1 cellular context compared by ENCODE assay signal in the genomic region with DNA sequence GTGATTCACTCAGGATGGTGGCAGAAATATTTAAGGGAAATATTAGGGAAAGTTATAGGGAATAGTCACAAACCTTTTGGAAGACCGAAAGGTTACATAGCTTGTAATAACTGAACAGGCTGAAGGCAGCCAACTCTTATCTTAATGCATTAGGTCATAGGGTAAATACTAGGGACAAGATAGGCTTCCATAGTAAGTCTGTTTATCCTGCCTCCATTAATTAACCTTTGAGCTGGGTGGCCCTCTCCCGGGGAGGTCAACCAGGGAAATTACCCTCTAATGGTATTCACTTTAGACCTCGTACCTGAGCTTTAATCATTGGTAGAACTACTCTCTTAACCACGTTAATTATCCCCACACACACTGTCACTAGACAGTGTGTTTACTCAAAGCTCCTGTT.
TF ChIP-seq lines count a peak whose summit lies in the region.

No MANE protein-coding gene starts in this region.

TF ChIP-seq in HepG2, 621 proteins besides CTCF, POLR2A, EP300 and RAD21 (continued from another document and continues in another):
- TF ChIP-seq, protein P1, sequence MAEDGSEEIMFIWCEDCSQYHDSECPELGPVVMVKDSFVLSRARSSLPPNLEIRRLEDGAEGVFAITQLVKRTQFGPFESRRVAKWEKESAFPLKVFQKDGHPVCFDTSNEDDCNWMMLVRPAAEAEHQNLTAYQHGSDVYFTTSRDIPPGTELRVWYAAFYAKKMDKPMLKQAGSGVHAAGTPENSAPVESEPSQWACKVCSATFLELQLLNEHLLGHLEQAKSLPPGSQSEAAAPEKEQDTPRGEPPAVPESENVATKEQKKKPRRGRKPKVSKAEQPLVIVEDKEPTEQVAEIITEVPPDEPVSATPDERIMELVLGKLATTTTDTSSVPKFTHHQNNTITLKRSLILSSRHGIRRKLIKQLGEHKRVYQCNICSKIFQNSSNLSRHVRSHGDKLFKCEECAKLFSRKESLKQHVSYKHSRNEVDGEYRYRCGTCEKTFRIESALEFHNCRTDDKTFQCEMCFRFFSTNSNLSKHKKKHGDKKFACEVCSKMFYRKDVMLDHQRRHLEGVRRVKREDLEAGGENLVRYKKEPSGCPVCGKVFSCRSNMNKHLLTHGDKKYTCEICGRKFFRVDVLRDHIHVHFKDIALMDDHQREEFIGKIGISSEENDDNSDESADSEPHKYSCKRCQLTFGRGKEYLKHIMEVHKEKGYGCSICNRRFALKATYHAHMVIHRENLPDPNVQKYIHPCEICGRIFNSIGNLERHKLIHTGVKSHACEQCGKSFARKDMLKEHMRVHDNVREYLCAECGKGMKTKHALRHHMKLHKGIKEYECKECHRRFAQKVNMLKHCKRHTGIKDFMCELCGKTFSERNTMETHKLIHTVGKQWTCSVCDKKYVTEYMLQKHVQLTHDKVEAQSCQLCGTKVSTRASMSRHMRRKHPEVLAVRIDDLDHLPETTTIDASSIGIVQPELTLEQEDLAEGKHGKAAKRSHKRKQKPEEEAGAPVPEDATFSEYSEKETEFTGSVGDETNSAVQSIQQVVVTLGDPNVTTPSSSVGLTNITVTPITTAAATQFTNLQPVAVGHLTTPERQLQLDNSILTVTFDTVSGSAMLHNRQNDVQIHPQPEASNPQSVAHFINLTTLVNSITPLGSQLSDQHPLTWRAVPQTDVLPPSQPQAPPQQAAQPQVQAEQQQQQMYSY (CRISPR knock-in tag; IDR thresholded peaks at IDR 0.05) = no peak
- TF ChIP-seq ZNF441 (CRISPR knock-in tag; IDR thresholded peaks at IDR 0.05; ENCODE audit: borderline replicate concordance) (no peak), NFIC (IDR thresholded peaks at IDR 0.05; ENCODE audit: low read length) (no peak), PTBP1 (IDR thresholded peaks at IDR 0.05; ENCODE audit: low read depth, low read length, poor library complexity, severe bottlenecking) (no peak), SIX4 (CRISPR knock-in tag; IDR thresholded peaks at IDR 0.05) (no peak), HNF4A (CRISPR knock-in tag; IDR thresholded peaks at IDR 0.05) (peak; percentile 55), MIXL1 (CRISPR knock-in tag; IDR thresholded peaks at IDR 0.05) (peak; percentile 100), ARID2 (CRISPR knock-in tag; IDR thresholded peaks at IDR 0.05; ENCODE audit: borderline replicate concordance) (no peak), MAZ (IDR thresholded peaks at IDR 0.05; ENCODE audit: borderline replicate concordance, low read depth, low read length) (no peak), MAZ (CRISPR knock-in tag; IDR thresholded peaks at IDR 0.05; ENCODE audit: low read depth) (no peak), MZF1 (CRISPR knock-in tag; IDR thresholded peaks at IDR 0.05; ENCODE audit: borderline replicate concordance) (no peak), ZNF605 (CRISPR knock-in tag; IDR thresholded peaks at IDR 0.05) (no peak), ATF7 (IDR thresholded peaks at IDR 0.05) (peak; percentile 16; the same call in 1 of the 2 replicates), ATF7 (CRISPR knock-in tag; IDR thresholded peaks at IDR 0.05) (no peak), ZC3H4 (CRISPR knock-in tag; IDR thresholded peaks at IDR 0.05; ENCODE audit: borderline replicate concordance) (no peak), ZNF17 (CRISPR knock-in tag; IDR thresholded peaks at IDR 0.05) (no peak), SIN3A (IDR thresholded peaks at IDR 0.05; ENCODE audit: borderline replicate concordance, low read depth, low read length) (no peak), PHF5A (CRISPR knock-in tag; IDR thresholded peaks at IDR 0.05; ENCODE audit: low read depth, unreplicated experiment) (no peak), MBD4 (IDR thresholded peaks at IDR 0.05; ENCODE audit: borderline replicate concordance, low read length) (no peak), ZSCAN31 (CRISPR knock-in tag; IDR thresholded peaks at IDR 0.05; ENCODE audit: low read depth) (no peak), HNRNPL (IDR thresholded peaks at IDR 0.05; ENCODE audit: low read depth, low read length) (no peak), HOXA5 (CRISPR knock-in tag; IDR thresholded peaks at IDR 0.05) (no peak), REL (CRISPR knock-in tag; conservative IDR thresholded peaks at IDR 0.05) (no peak), ZNF569 (CRISPR knock-in tag; IDR thresholded peaks at IDR 0.05; ENCODE audit: borderline replicate concordance) (no peak), MIER3 (CRISPR knock-in tag; IDR thresholded peaks at IDR 0.05; ENCODE audit: borderline replicate concordance) (no peak), ZEB1 (IDR thresholded peaks at IDR 0.05; ENCODE audit: insufficient replicate concordance, low read depth) (no peak), NR2F1 (CRISPR knock-in tag; IDR thresholded peaks at IDR 0.05) (0 out of 4 replicates have a peak, but pooled peaks of 1 of the 2 experiments have one; percentile 44)
- TF ChIP-seq, protein P2, sequence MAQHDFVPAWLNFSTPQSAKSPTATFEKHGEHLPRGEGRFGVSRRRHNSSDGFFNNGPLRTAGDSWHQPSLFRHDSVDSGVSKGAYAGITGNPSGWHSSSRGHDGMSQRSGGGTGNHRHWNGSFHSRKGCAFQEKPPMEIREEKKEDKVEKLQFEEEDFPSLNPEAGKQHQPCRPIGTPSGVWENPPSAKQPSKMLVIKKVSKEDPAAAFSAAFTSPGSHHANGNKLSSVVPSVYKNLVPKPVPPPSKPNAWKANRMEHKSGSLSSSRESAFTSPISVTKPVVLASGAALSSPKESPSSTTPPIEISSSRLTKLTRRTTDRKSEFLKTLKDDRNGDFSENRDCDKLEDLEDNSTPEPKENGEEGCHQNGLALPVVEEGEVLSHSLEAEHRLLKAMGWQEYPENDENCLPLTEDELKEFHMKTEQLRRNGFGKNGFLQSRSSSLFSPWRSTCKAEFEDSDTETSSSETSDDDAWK (CRISPR knock-in tag; IDR thresholded peaks at IDR 0.05) = no peak
- TF ChIP-seq, protein P3, sequence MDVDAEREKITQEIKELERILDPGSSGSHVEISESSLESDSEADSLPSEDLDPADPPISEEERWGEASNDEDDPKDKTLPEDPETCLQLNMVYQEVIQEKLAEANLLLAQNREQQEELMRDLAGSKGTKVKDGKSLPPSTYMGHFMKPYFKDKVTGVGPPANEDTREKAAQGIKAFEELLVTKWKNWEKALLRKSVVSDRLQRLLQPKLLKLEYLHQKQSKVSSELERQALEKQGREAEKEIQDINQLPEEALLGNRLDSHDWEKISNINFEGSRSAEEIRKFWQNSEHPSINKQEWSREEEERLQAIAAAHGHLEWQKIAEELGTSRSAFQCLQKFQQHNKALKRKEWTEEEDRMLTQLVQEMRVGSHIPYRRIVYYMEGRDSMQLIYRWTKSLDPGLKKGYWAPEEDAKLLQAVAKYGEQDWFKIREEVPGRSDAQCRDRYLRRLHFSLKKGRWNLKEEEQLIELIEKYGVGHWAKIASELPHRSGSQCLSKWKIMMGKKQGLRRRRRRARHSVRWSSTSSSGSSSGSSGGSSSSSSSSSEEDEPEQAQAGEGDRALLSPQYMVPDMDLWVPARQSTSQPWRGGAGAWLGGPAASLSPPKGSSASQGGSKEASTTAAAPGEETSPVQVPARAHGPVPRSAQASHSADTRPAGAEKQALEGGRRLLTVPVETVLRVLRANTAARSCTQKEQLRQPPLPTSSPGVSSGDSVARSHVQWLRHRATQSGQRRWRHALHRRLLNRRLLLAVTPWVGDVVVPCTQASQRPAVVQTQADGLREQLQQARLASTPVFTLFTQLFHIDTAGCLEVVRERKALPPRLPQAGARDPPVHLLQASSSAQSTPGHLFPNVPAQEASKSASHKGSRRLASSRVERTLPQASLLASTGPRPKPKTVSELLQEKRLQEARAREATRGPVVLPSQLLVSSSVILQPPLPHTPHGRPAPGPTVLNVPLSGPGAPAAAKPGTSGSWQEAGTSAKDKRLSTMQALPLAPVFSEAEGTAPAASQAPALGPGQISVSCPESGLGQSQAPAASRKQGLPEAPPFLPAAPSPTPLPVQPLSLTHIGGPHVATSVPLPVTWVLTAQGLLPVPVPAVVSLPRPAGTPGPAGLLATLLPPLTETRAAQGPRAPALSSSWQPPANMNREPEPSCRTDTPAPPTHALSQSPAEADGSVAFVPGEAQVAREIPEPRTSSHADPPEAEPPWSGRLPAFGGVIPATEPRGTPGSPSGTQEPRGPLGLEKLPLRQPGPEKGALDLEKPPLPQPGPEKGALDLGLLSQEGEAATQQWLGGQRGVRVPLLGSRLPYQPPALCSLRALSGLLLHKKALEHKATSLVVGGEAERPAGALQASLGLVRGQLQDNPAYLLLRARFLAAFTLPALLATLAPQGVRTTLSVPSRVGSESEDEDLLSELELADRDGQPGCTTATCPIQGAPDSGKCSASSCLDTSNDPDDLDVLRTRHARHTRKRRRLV (CRISPR knock-in tag; IDR thresholded peaks at IDR 0.05) = no peak
- TF ChIP-seq, protein P4, sequence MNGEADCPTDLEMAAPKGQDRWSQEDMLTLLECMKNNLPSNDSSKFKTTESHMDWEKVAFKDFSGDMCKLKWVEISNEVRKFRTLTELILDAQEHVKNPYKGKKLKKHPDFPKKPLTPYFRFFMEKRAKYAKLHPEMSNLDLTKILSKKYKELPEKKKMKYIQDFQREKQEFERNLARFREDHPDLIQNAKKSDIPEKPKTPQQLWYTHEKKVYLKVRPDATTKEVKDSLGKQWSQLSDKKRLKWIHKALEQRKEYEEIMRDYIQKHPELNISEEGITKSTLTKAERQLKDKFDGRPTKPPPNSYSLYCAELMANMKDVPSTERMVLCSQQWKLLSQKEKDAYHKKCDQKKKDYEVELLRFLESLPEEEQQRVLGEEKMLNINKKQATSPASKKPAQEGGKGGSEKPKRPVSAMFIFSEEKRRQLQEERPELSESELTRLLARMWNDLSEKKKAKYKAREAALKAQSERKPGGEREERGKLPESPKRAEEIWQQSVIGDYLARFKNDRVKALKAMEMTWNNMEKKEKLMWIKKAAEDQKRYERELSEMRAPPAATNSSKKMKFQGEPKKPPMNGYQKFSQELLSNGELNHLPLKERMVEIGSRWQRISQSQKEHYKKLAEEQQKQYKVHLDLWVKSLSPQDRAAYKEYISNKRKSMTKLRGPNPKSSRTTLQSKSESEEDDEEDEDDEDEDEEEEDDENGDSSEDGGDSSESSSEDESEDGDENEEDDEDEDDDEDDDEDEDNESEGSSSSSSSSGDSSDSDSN (CRISPR knock-in tag; IDR thresholded peaks at IDR 0.05) = no peak
- TF ChIP-seq, protein P5, sequence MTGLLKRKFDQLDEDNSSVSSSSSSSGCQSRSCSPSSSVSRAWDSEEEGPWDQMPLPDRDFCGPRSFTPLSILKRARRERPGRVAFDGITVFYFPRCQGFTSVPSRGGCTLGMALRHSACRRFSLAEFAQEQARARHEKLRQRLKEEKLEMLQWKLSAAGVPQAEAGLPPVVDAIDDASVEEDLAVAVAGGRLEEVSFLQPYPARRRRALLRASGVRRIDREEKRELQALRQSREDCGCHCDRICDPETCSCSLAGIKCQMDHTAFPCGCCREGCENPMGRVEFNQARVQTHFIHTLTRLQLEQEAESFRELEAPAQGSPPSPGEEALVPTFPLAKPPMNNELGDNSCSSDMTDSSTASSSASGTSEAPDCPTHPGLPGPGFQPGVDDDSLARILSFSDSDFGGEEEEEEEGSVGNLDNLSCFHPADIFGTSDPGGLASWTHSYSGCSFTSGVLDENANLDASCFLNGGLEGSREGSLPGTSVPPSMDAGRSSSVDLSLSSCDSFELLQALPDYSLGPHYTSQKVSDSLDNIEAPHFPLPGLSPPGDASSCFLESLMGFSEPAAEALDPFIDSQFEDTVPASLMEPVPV (CRISPR knock-in tag; IDR thresholded peaks at IDR 0.05) = no peak
- TF ChIP-seq, protein P6, sequence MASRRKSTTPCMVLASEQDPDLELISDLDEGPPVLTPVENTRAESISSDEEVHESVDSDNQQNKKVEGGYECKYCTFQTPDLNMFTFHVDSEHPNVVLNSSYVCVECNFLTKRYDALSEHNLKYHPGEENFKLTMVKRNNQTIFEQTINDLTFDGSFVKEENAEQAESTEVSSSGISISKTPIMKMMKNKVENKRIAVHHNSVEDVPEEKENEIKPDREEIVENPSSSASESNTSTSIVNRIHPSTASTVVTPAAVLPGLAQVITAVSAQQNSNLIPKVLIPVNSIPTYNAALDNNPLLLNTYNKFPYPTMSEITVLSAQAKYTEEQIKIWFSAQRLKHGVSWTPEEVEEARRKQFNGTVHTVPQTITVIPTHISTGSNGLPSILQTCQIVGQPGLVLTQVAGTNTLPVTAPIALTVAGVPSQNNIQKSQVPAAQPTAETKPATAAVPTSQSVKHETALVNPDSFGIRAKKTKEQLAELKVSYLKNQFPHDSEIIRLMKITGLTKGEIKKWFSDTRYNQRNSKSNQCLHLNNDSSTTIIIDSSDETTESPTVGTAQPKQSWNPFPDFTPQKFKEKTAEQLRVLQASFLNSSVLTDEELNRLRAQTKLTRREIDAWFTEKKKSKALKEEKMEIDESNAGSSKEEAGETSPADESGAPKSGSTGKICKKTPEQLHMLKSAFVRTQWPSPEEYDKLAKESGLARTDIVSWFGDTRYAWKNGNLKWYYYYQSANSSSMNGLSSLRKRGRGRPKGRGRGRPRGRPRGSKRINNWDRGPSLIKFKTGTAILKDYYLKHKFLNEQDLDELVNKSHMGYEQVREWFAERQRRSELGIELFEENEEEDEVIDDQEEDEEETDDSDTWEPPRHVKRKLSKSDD (CRISPR knock-in tag; IDR thresholded peaks at IDR 0.05; ENCODE audit: low read depth) = no peak
- TF ChIP-seq, protein P7, sequence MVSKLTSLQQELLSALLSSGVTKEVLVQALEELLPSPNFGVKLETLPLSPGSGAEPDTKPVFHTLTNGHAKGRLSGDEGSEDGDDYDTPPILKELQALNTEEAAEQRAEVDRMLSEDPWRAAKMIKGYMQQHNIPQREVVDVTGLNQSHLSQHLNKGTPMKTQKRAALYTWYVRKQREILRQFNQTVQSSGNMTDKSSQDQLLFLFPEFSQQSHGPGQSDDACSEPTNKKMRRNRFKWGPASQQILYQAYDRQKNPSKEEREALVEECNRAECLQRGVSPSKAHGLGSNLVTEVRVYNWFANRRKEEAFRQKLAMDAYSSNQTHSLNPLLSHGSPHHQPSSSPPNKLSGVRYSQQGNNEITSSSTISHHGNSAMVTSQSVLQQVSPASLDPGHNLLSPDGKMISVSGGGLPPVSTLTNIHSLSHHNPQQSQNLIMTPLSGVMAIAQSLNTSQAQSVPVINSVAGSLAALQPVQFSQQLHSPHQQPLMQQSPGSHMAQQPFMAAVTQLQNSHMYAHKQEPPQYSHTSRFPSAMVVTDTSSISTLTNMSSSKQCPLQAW (CRISPR knock-in tag; IDR thresholded peaks at IDR 0.05) = no peak
- TF ChIP-seq, protein P8, sequence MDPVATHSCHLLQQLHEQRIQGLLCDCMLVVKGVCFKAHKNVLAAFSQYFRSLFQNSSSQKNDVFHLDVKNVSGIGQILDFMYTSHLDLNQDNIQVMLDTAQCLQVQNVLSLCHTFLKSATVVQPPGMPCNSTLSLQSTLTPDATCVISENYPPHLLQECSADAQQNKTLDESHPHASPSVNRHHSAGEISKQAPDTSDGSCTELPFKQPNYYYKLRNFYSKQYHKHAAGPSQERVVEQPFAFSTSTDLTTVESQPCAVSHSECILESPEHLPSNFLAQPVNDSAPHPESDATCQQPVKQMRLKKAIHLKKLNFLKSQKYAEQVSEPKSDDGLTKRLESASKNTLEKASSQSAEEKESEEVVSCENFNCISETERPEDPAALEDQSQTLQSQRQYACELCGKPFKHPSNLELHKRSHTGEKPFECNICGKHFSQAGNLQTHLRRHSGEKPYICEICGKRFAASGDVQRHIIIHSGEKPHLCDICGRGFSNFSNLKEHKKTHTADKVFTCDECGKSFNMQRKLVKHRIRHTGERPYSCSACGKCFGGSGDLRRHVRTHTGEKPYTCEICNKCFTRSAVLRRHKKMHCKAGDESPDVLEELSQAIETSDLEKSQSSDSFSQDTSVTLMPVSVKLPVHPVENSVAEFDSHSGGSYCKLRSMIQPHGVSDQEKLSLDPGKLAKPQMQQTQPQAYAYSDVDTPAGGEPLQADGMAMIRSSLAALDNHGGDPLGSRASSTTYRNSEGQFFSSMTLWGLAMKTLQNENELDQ (CRISPR knock-in tag; IDR thresholded peaks at IDR 0.05; ENCODE audit: borderline replicate concordance) = no peak
